Comparison of ENCODE assay signal across 20 cellular contexts in the genomic region with DNA sequence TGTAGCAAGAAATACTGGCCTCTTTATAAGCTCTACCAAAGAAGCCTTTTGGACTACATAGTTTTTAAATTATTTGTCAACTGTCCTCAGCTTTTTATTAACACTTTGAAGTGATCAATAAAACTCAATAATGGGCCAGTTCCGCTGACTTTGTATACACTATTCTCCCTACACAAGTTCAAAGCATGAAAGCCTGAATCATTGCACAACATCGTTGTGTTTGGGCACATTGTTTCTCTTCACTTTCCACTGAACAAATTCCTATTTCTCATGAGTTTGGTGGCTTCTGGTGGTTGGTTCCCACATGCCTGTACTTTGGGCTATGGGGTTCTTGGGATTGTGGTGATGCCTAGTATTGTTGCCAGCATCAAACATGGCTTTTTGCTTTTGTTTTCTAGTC.
A peak's percentile ranks its signal among the peaks of the same experiment; 100 is the strongest.
DNase-seq lines count a peak whose midpoint lies in the region; ATAC-seq, FAIRE-seq and TF ChIP-seq lines count a peak whose summit lies in the region.
"Had no signal": no experiment of that assay in that cellular context is flagged by ENCODE, and none has a peak within 500 bp of the region (broad histone marks: within the 10 kb centered on the region; RNA-seq: fewer than 3 reads in every experiment).

No MANE protein-coding gene starts in this region.

- H2AFZ ChIP-seq in DND-41 (ENCODE audit: low read depth, low read length) (no peak overlapping the region), IMR-90 (replicated peaks; ENCODE audit: low read length, poor library complexity) (no peak overlapping the region), keratinocyte (ENCODE audit: control insufficient read depth, low read length) (no peak overlapping the region)
- H2AFZ ChIP-seq: GM23248 had no signal

- no peak overlapping the region for H4K91ac ChIP-seq in IMR-90 (ENCODE audit: insufficient read depth, low read depth, low read length)

- CTCF ChIA-PET in IMR-90 (lab: Yijun Ruan, JAX): no interaction called here

- H4K20me1 ChIP-seq in DND-41 (ENCODE audit: insufficient read depth, low read length) (no peaks in the 10 kb centered on the region), IMR-90 (ENCODE audit: insufficient read depth, low read length) (no peaks in the 10 kb centered on the region), keratinocyte (ENCODE audit: control insufficient read depth, extremely low read depth, insufficient read depth, low read length) (no peaks in the 10 kb centered on the region)
- H4K20me1 ChIP-seq: BLaER1 had no signal

- H3K4me1 ChIP-seq in DND-41 (ENCODE audit: insufficient read depth, low read length) (peaks cover 86% of the 10 kb centered on the region), IMR-90 (ENCODE audit: control insufficient read depth, insufficient read depth, low read length) (peaks cover 5% of the 10 kb centered on the region), keratinocyte (ENCODE audit: control insufficient read depth, extremely low read depth, insufficient read depth, low read length) (peaks cover 28% of the 10 kb centered on the region), psoas muscle (no peaks in the 10 kb centered on the region), gastrocnemius medialis (no peaks in the 10 kb centered on the region)
- H3K4me1 ChIP-seq: BLaER1, Caco-2 had no signal

- peak; percentile 36 for FAIRE-seq in keratinocyte (lab: Jason Lieb, UNC)
- FAIRE-seq: GM12878, GM19239, H1 had no signal

- H3K4ac ChIP-seq in IMR-90 (ENCODE audit: low read depth, low read length): no peak overlapping the region

- no peak overlapping the region for H3K14ac ChIP-seq in IMR-90 (replicated peaks; ENCODE audit: low read depth, low read length)

- peaks cover 93% of the 10 kb centered on the region for H3K79me2 ChIP-seq in DND-41 (ENCODE audit: insufficient read depth, low read length)
- H3K79me2 ChIP-seq in keratinocyte (ENCODE audit: control insufficient read depth, insufficient read depth, low read length): no peaks in the 10 kb centered on the region

- no peak for ATAC-seq in DND-41 (ENCODE audit: insufficient read depth, low read depth)
- ATAC-seq in IMR-90 (ENCODE audit: low read depth): no peak
- ATAC-seq in psoas muscle: no peak
- ATAC-seq in gastrocnemius medialis: no peak
- ATAC-seq: CD8-positive, alpha-beta T cell; GM12878 had no signal

- no peak overlapping the region for H3K4me3 ChIP-seq in DND-41 (ENCODE audit: low read depth in 1 of 2, low read length in 2 of 2)
- H3K4me3 ChIP-seq in IMR-90 (ENCODE audit: insufficient read depth, low read depth, low read length): no peak overlapping the region
- H3K4me3 ChIP-seq in keratinocyte (ENCODE audit: control insufficient read depth in 2 of 3, extremely low read depth in 1 of 3, insufficient read depth in 2 of 3, low read depth in 1 of 3, low read length in 3 of 3): no peak overlapping the region
- H3K4me3 ChIP-seq in psoas muscle: no peak overlapping the region
- H3K4me3 ChIP-seq in gastrocnemius medialis: no peak overlapping the region
- H3K4me3 ChIP-seq: BLaER1, GM12878, GM23248 had no signal

- no peak overlapping the region for H2BK5ac ChIP-seq in IMR-90 (ENCODE audit: low read depth, low read length, poor library complexity, severe bottlenecking)

- H3K9ac ChIP-seq in DND-41 (ENCODE audit: low read depth, low read length) (no peak overlapping the region), IMR-90 (ENCODE audit: low read depth, low read length) (no peak overlapping the region), keratinocyte (ENCODE audit: control insufficient read depth, extremely low read depth, insufficient read depth, low read length) (no peak overlapping the region)
- H3K9ac ChIP-seq: BLaER1, GM23248 had no signal

- no peak overlapping the region for H2BK120ac ChIP-seq in IMR-90 (ENCODE audit: low read depth, low read length)

- WGBS in IMR-90 (ENCODE audit: extremely low coverage in 2 of 2, insufficient read length in 1 of 2), 2 experiments: no CpG with 5 or more reads among the region's 2 CpGs
- whole genome bisulfite sequencing in psoas muscle, 3 donors: 88 to 94% (median 94%) methylated on average over 2 of the region's 2 CpGs

- H2AK5ac ChIP-seq in IMR-90 (ENCODE audit: low read depth, low read length): no peak overlapping the region

- H2AK9ac ChIP-seq in IMR-90 (replicated peaks; ENCODE audit: low read depth, low read length, poor library complexity): no peak overlapping the region

- H3K27ac ChIP-seq in DND-41 (ENCODE audit: low read length) (peak overlapping the region; percentile 68), IMR-90 (ENCODE audit: insufficient read depth, low read length) (no peak overlapping the region), keratinocyte (ENCODE audit: control insufficient read depth, insufficient read depth, low read length) (no peak overlapping the region), psoas muscle (no peak overlapping the region), gastrocnemius medialis (no peak overlapping the region)
- H3K27ac ChIP-seq: BLaER1, C4-2B, GM23248 had no signal

- intact Hi-C loops in IMR-90 (cut with micrococcal nuclease) (no loop called here), psoas muscle (cut with DNase I) (no loop called here), gastrocnemius medialis (cut with DNase I; ENCODE audit: low total_unique reads) (no loop called here)

- no peak overlapping the region for H3K4me2 ChIP-seq in DND-41 (ENCODE audit: insufficient read depth, low read length)
- no peak overlapping the region for H3K4me2 ChIP-seq in IMR-90 (ENCODE audit: low read depth, low read length)
- no peak overlapping the region for H3K4me2 ChIP-seq in keratinocyte (ENCODE audit: control insufficient read depth, extremely low read depth, insufficient read depth, low read depth, low read length)
- H3K4me2 ChIP-seq: BLaER1 had no signal

- no peak overlapping the region for H2BK15ac ChIP-seq in IMR-90 (ENCODE audit: low read depth, low read length)

- no peak overlapping the region for H3K23ac ChIP-seq in IMR-90 (ENCODE audit: low read depth, low read length)

- H3K27me3 ChIP-seq in DND-41 (ENCODE audit: insufficient read depth, low read length, poor library complexity) (no peaks in the 10 kb centered on the region), IMR-90 (ENCODE audit: control insufficient read depth, insufficient read depth, low read length) (no peaks in the 10 kb centered on the region), keratinocyte (ENCODE audit: control insufficient read depth, extremely low read depth, insufficient read depth, low read length) (no peaks in the 10 kb centered on the region), psoas muscle (ENCODE audit: insufficient read depth in 3 of 3, low read length in 2 of 3) (no peaks in the 10 kb centered on the region), gastrocnemius medialis (no peaks in the 10 kb centered on the region)
- H3K27me3 ChIP-seq: BLaER1 had no signal

- peaks cover 7 to 8% of the 10 kb centered on the region in 2 experiments; a peak in 3 of 4 replicates for H3K79me1 ChIP-seq in IMR-90 (ENCODE audit: low read depth in 1 of 2, low read length in 2 of 2)

- no peak for TF ChIP-seq POLR2A in IMR-90 (IDR thresholded peaks at IDR 0.05; ENCODE audit: low read depth, low read length)
- TF ChIP-seq POLR2A in gastrocnemius medialis (IDR thresholded peaks at IDR 0.05): no peak

- BruUV-seq in IMR-90 (replicated peaks; lab: Mats Ljungman, UMichigan): no TSS peak

- in situ Hi-C loops in IMR-90 (cut with MboI; ENCODE audit: low sequenced_read_pairs) (no loop called here), gastrocnemius medialis (cut with MboI; ENCODE audit: low sequenced_read_pairs in 4 of 4) (no loop called here)

- DNase-seq in DND-41 (no peak), IMR-90 (no peak), keratinocyte (ENCODE audit: low read depth, low spot score) (no peak), psoas muscle (no peak), SHP77 (lab: John Stamatoyannopoulos, UW) (no peak), gastrocnemius medialis (no peak)
- DNase-seq: Caco-2; CD4-positive, CD25-positive, alpha-beta regulatory T cell; CD8-positive, alpha-beta T cell; DMS153; EL; GDM1; GM23248; H7; HCEC 1CT had no signal

- H3K36me3 ChIP-seq in DND-41 (ENCODE audit: insufficient read depth, low read length) (peaks cover 29% of the 10 kb centered on the region), IMR-90 (ENCODE audit: control insufficient read depth, insufficient read depth, low read length) (no peaks in the 10 kb centered on the region), keratinocyte (ENCODE audit: control insufficient read depth in 2 of 2, extremely low read depth in 1 of 2, insufficient read depth in 2 of 2, low read length in 2 of 2) (no peaks in the 10 kb centered on the region), psoas muscle (ENCODE audit: insufficient read depth in 1 of 2, low read depth in 1 of 2) (no peaks in the 10 kb centered on the region), gastrocnemius medialis (no peaks in the 10 kb centered on the region)
- H3K36me3 ChIP-seq: BLaER1 had no signal

- TF ChIP-seq CTCF in DND-41 (IDR thresholded peaks at IDR 0.05; ENCODE audit: borderline replicate concordance, extremely low read depth, low read length, poor library complexity, severe bottlenecking) (no peak), IMR-90 (conservative IDR thresholded peaks at IDR 0.05; ENCODE audit: low read depth, low read length) (no peak), keratinocyte (optimal IDR thresholded peaks at IDR 0.05 in 1 of 3, IDR thresholded peaks at IDR 0.05 in 1 of 3, conservative IDR thresholded peaks at IDR 0.05 in 1 of 3; ENCODE audit: extremely low read depth in 1 of 3, insufficient read depth in 2 of 3, low read length in 3 of 3) (no peak), psoas muscle (IDR thresholded peaks at IDR 0.05) (no peak), gastrocnemius medialis (IDR thresholded peaks at IDR 0.05 in 4 of 5, conservative IDR thresholded peaks at IDR 0.05 in 1 of 5) (no peak)

- H4K8ac ChIP-seq in IMR-90 (ENCODE audit: low read depth in 2 of 2, low read length in 2 of 2): no peak overlapping the region

- no peaks in the 10 kb centered on the region for H3K9me3 ChIP-seq in DND-41 (ENCODE audit: insufficient read depth, low read length, severe bottlenecking)
- H3K9me3 ChIP-seq in IMR-90 (ENCODE audit: control insufficient read depth, insufficient read depth, low read length): no peaks in the 10 kb centered on the region
- no peaks in the 10 kb centered on the region for H3K9me3 ChIP-seq in keratinocyte (ENCODE audit: control insufficient read depth, low read depth, low read length)
- H3K9me3 ChIP-seq in psoas muscle: no peaks in the 10 kb centered on the region
- H3K9me3 ChIP-seq in gastrocnemius medialis: no peaks in the 10 kb centered on the region
- H3K9me3 ChIP-seq: BLaER1, Caco-2 had no signal

- no peaks in the 10 kb centered on the region; the same call in 1 of the 2 replicates for H3K9me1 ChIP-seq in IMR-90 (ENCODE audit: insufficient read depth, low read length)
- no peaks in the 10 kb centered on the region for H3K9me1 ChIP-seq in keratinocyte (ENCODE audit: control insufficient read depth, extremely low read depth, insufficient read depth, low read length)

- no peak overlapping the region for H4K5ac ChIP-seq in IMR-90 (ENCODE audit: low read depth, low read length)

- H3K56ac ChIP-seq in IMR-90 (ENCODE audit: extremely low read depth, insufficient read depth, low read length): no peak overlapping the region

- dilution Hi-C loops in IMR-90 (cut with HindIII; ENCODE audit: low sequenced_read_pairs, unreplicated experiment): no loop called here
- dilution Hi-C loops in keratinocyte (cut with MboI; ENCODE audit: extremely low pct_ligation_motif_present, low sequenced_read_pairs): no loop called here

- POLR2A ChIA-PET in IMR-90 (lab: Charles Lee; ENCODE audit: unreplicated experiment): no interaction called here

- H2BK20ac ChIP-seq in IMR-90 (ENCODE audit: low read depth, low read length): no peak overlapping the region

- no peak overlapping the region; the same call in 1 of the 2 replicates for H3K18ac ChIP-seq in IMR-90 (ENCODE audit: low read depth, low read length)

- no peak for TF ChIP-seq RAD21 in IMR-90 (IDR thresholded peaks at IDR 0.05; ENCODE audit: low read length)
